ENCODE assay signal across 8 cellular contexts in the genomic region with DNA sequence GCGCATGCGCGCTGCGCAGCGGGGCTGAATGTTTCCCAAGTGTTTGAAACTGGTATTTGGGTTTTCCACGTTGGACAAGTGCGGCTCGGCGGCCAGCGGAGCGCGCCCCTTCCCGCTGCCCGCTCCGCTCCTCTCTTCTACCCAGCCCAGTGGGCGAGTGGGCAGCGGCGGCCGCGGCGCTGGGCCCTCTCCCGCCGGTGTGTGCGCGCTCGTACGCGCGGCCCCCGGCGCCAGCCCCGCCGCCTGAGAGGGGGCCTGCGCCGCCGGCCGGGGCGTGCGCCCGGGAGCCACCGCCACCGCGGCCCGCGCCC. TPM values are rescaled to one million over a fixed set of nuclear protein-coding genes. Genes with fewer than 3 reads are reported as not detected.
A peak's percentile ranks its signal among the peaks of the same experiment; 100 is the strongest.
DNase-seq lines count a peak whose midpoint lies in the region; ATAC-seq and TF ChIP-seq lines count a peak whose summit lies in the region.

TSS of gene ING1 (plus strand) at position 59 of the 311 bp plus-strand sequence. CDS start 450 bp downstream, outside the sequence.

- no peak for DNase-seq in CD4-positive, CD25-positive, alpha-beta regulatory T cell
- DNase-seq in M059J (ENCODE audit: low read depth) (no peak), neural crest cell (ENCODE audit: low read depth, low spot score) (no peak), RPMI8226 (no peak)
- no peak for DNase-seq in effector memory CD4-positive, alpha-beta T cell
- DNase-seq in stimulated activated CD4-positive, alpha-beta T cell treated with anti-CD3 and anti-CD28 coated beads, Interleukin-2, amount 100 ng/mL, for 48 hours = no peak

- peaks cover 31% of the 10 kb centered on the region for H3K4me1 ChIP-seq in CD4-positive, CD25-positive, alpha-beta regulatory T cell (ENCODE audit: control insufficient read depth, insufficient read depth, low read length, poor library complexity, severe bottlenecking)
- H3K4me1 ChIP-seq in effector memory CD4-positive, alpha-beta T cell (ENCODE audit: control insufficient read depth, insufficient read depth, low read length, poor library complexity, severe bottlenecking) = peaks cover 16% of the 10 kb centered on the region

- peaks cover 7 to 31% (median 23%) of the 10 kb centered on the region in 4 donors for H3K4me1 Mint-ChIP-seq in CD4-positive, CD25-positive, alpha-beta regulatory T cell
- peaks cover 40% of the 10 kb centered on the region for H3K4me1 Mint-ChIP-seq in neural crest cell

- peak within 1 kb of the TSS; percentile 96 to 100 (median 99) for H3K4me3 Mint-ChIP-seq in CD4-positive, CD25-positive, alpha-beta regulatory T cell
- peak within 1 kb of the TSS; percentile 100 for H3K4me3 Mint-ChIP-seq in neural crest cell

- H3K4me3 ChIP-seq in CD4-positive, CD25-positive, alpha-beta regulatory T cell (ENCODE audit: low read depth, low read length) = peak within 1 kb of the TSS; percentile 70
- H3K4me3 ChIP-seq in effector memory CD4-positive, alpha-beta T cell (ENCODE audit: insufficient read depth, low read depth, low read length, poor library complexity, severe bottlenecking) = peak within 1 kb of the TSS; percentile 100

- peak within 1 kb of the TSS; percentile 96 to 98 (median 97) for H3K27ac Mint-ChIP-seq in CD4-positive, CD25-positive, alpha-beta regulatory T cell
- H3K27ac Mint-ChIP-seq in neural crest cell (ENCODE audit: unreplicated experiment) = peak within 1 kb of the TSS; percentile 100

- peak within 1 kb of the TSS; percentile 97 for H3K27ac ChIP-seq in CD4-positive, CD25-positive, alpha-beta regulatory T cell (ENCODE audit: insufficient read depth, low read length, poor library complexity, severe bottlenecking)
- peak within 1 kb of the TSS; percentile 99 for H3K27ac ChIP-seq in effector memory CD4-positive, alpha-beta T cell (ENCODE audit: insufficient read depth, low read length, poor library complexity, severe bottlenecking)

- no peak for ATAC-seq in CD4-positive, CD25-positive, alpha-beta regulatory T cell (ENCODE audit: low read depth in 2 of 2)
- no peak for ATAC-seq in GM21825 (IDR thresholded peaks at IDR 0.05; ENCODE audit: unreplicated experiment)
- no peak for ATAC-seq in HG02973 (IDR thresholded peaks at IDR 0.05; ENCODE audit: unreplicated experiment)

- H3K36me3 ChIP-seq in CD4-positive, CD25-positive, alpha-beta regulatory T cell (ENCODE audit: control insufficient read depth, insufficient read depth, low read length) = no peaks in the 10 kb centered on the region
- H3K36me3 ChIP-seq in effector memory CD4-positive, alpha-beta T cell (ENCODE audit: control insufficient read depth, insufficient read depth, low read length) = no peaks in the 10 kb centered on the region

- H3K9me3 ChIP-seq in CD4-positive, CD25-positive, alpha-beta regulatory T cell (ENCODE audit: control insufficient read depth in 2 of 2, low read length in 2 of 2) = no peaks in the 10 kb centered on the region
- no peaks in the 10 kb centered on the region for H3K9me3 ChIP-seq in effector memory CD4-positive, alpha-beta T cell (ENCODE audit: control insufficient read depth, low read length)

- no peaks in the 10 kb centered on the region for H3K36me3 Mint-ChIP-seq in CD4-positive, CD25-positive, alpha-beta regulatory T cell
- H3K36me3 Mint-ChIP-seq in neural crest cell (ENCODE audit: low read depth) = peaks cover 6% of the 10 kb centered on the region

- peaks cover 18% of the 10 kb centered on the region for H3K27me3 Mint-ChIP-seq in CD4-positive, CD25-positive, alpha-beta regulatory T cell
- H3K27me3 Mint-ChIP-seq in neural crest cell (ENCODE audit: low read depth) = peaks cover 10% of the 10 kb centered on the region

- peaks cover 0 to 2% (median 0%) of the 10 kb centered on the region in 7 donors for H3K9me3 Mint-ChIP-seq in CD4-positive, CD25-positive, alpha-beta regulatory T cell
- H3K9me3 Mint-ChIP-seq in neural crest cell = no peaks in the 10 kb centered on the region

- TF ChIP-seq CTCF in neural crest cell (conservative IDR thresholded peaks at IDR 0.05) = no peak

- H3K27me3 ChIP-seq in CD4-positive, CD25-positive, alpha-beta regulatory T cell (ENCODE audit: control insufficient read depth, insufficient read depth, low read length) = no peaks in the 10 kb centered on the region
- H3K27me3 ChIP-seq in effector memory CD4-positive, alpha-beta T cell (replicated peaks; ENCODE audit: control insufficient read depth, insufficient read depth, low read length, poor library complexity, severe bottlenecking) = no peaks in the 10 kb centered on the region

RNA-seq across cellular contexts. Expression of gene ING1, which starts in this region (rescaled TPM):
- total RNA-seq in CD4-positive, CD25-positive, alpha-beta regulatory T cell = 16.8 TPM
- polyA plus RNA-seq in CD4-positive, CD25-positive, alpha-beta regulatory T cell = 10 to 100 TPM; 13.1 to 16.4 (median 14.8) TPM
- 5.8 and 12.4 TPM in 2 replicates for total RNA-seq in M059J (2014; rRNA removed; shearing (Covaris generic))
- total RNA-seq in neural crest cell = 26.8 and 29.6 TPM in 2 replicates
